6 cellular contexts compared by ENCODE assay signal in the genomic region with DNA sequence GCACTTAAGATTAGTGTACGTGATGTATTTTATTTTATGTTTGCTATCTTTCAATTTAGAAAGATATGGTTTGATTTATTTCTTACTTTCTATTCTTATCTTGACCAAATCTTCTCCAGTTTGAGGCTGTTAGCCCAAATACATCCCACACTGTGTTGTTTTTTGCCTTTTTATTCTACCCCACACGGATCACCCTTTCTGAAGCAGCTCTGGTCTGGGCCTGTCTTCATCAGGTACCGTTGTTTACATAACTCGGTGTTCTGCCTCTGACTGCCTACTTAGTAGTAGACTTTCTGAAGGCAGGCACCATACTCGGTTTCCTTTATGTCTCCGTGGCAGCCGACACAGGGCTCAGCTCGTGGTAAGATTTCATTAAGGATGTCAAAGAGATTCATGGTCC.
"Had no signal": no experiment of that assay in that cellular context is flagged by ENCODE, and none has a peak within 500 bp of the region (broad histone marks: within the 10 kb centered on the region; RNA-seq: fewer than 3 reads in every experiment).

No MANE protein-coding gene starts in this region.

- H3K4me3 ChIP-seq: GM23338 had no signal

- H3K4me2 ChIP-seq: GM23338 had no signal

- DNase-seq: H9, HCEC 1CT, HFFc6 had no signal

- H2AFZ ChIP-seq: GM23338 had no signal

- H3K27ac ChIP-seq: HL-60 had no signal

- ATAC-seq: GM23338, HepG2 had no signal
